ENCODE assay signal across 1 cellular context in genomic region chr1:109307363-109308021, GRCh38.
TF ChIP-seq lines count a peak whose summit lies in the region.

No MANE protein-coding gene starts in this region.

TF ChIP-seq in K562, 482 proteins besides CTCF, POLR2A, EP300 and RAD21 (continues in another document):
- TF ChIP-seq ZNF280B (CRISPR knock-in tag; IDR thresholded peaks at IDR 0.05), result no peak
- no peak for TF ChIP-seq HMG20B (CRISPR knock-in tag; IDR thresholded peaks at IDR 0.05)
- TF ChIP-seq SMARCA5 (IDR thresholded peaks at IDR 0.05), result peak; percentile 64; the same call in 1 of the 2 replicates
- peak; percentile 12; the same call in 1 of the 2 replicates for TF ChIP-seq CC2D1A (IDR thresholded peaks at IDR 0.05)
- TF ChIP-seq RBM34 (IDR thresholded peaks at IDR 0.05; ENCODE audit: borderline replicate concordance, insufficient read depth, low read length), result no peak
- TF ChIP-seq ZBTB40 (IDR thresholded peaks at IDR 0.05), result 0 out of 2 replicates have a peak, but pooled peaks have one; percentile 25
- no peak for TF ChIP-seq ZBTB40 (CRISPR knock-in tag; IDR thresholded peaks at IDR 0.05)
- no peak for TF ChIP-seq EWSR1 (IDR thresholded peaks at IDR 0.05; ENCODE audit: borderline replicate concordance, low read depth, partially characterized antibody)
- no peak for TF ChIP-seq ZNF184 (CRISPR knock-in tag; IDR thresholded peaks at IDR 0.05)
- TF ChIP-seq ELK1 (CRISPR knock-in tag; IDR thresholded peaks at IDR 0.05), result no peak
- no peak for TF ChIP-seq ZNF511 (CRISPR knock-in tag; IDR thresholded peaks at IDR 0.05)
- TF ChIP-seq MAFK (IDR thresholded peaks at IDR 0.05; ENCODE audit: low read length), result peak; percentile 33; the same call in 1 of the 2 replicates
- no peak for TF ChIP-seq SIX5 (IDR thresholded peaks at IDR 0.05; ENCODE audit: borderline replicate concordance in 1 of 2, insufficient read depth in 1 of 2, low read depth in 1 of 2, low read length in 2 of 2)
- TF ChIP-seq ESRRA (IDR thresholded peaks at IDR 0.05; ENCODE audit: borderline replicate concordance, low read depth), result 0 out of 2 replicates have a peak, but pooled peaks have one; percentile 58
- no peak for TF ChIP-seq SAP30 (IDR thresholded peaks at IDR 0.05; ENCODE audit: borderline replicate concordance, insufficient read depth, low read depth, low read length, poor library complexity, severe bottlenecking)
- no peak for TF ChIP-seq TFAM (CRISPR knock-in tag; conservative IDR thresholded peaks at IDR 0.05)
- TF ChIP-seq GABPA (tag; conservative IDR thresholded peaks at IDR 0.05; ENCODE audit: low read depth), result no peak
- no peak for TF ChIP-seq TSC22D4 (tag; IDR thresholded peaks at IDR 0.05)
- TF ChIP-seq SIN3A (IDR thresholded peaks at IDR 0.05; ENCODE audit: borderline replicate concordance in 2 of 2, control insufficient read depth in 1 of 2, low read depth in 2 of 2, low read length in 2 of 2), result no peak
- TF ChIP-seq ATF2 (CRISPR knock-in tag; IDR thresholded peaks at IDR 0.05), result no peak
- TF ChIP-seq BACH1 (tag; IDR thresholded peaks at IDR 0.05), result peak; percentile 42; the same call in 1 of the 2 replicates
- TF ChIP-seq ASH1L (IDR thresholded peaks at IDR 0.05; ENCODE audit: borderline replicate concordance, low read depth, partially characterized antibody), result no peak
- no peak for TF ChIP-seq TAF1 (IDR thresholded peaks at IDR 0.05; ENCODE audit: control insufficient read depth, extremely low read depth, insufficient read depth, low read length, severe bottlenecking)
- TF ChIP-seq DLX4 (CRISPR knock-in tag; IDR thresholded peaks at IDR 0.05), result no peak
- peak; percentile 61 for TF ChIP-seq NFIC (IDR thresholded peaks at IDR 0.05)
- no peak for TF ChIP-seq KAT7 (CRISPR knock-in tag; IDR thresholded peaks at IDR 0.05; ENCODE audit: borderline replicate concordance)
- no peak for TF ChIP-seq RBM15 (IDR thresholded peaks at IDR 0.05; ENCODE audit: insufficient read depth, low read length)
- no peak for TF ChIP-seq GTF2A2 (tag; IDR thresholded peaks at IDR 0.05)
- no peak for TF ChIP-seq ZNF644 (tag; IDR thresholded peaks at IDR 0.05; ENCODE audit: low read depth)
- no peak for TF ChIP-seq ZC3H11A (IDR thresholded peaks at IDR 0.05; ENCODE audit: low read depth, low read length)
- TF ChIP-seq ZNF589 (CRISPR knock-in tag; IDR thresholded peaks at IDR 0.05; ENCODE audit: low read depth), result peak; percentile 30; the same call in 1 of the 2 replicates
- no peak for TF ChIP-seq SFPQ (IDR thresholded peaks at IDR 0.05; ENCODE audit: low read depth, low read length)
- no peak for TF ChIP-seq CHD1 (IDR thresholded peaks at IDR 0.05; ENCODE audit: low read length)
- TF ChIP-seq YBX1 (IDR thresholded peaks at IDR 0.05), result no peak
- no peak for TF ChIP-seq ZFP91 (CRISPR knock-in tag; IDR thresholded peaks at IDR 0.05)
- TF ChIP-seq PURB (CRISPR knock-in tag; IDR thresholded peaks at IDR 0.05; ENCODE audit: low read depth), result no peak
- no peak for TF ChIP-seq HDAC8 (tag; IDR thresholded peaks at IDR 0.05)
- no peak for TF ChIP-seq ZNF253 (CRISPR knock-in tag; conservative IDR thresholded peaks at IDR 0.05)
- no peak for TF ChIP-seq CBX8 (IDR thresholded peaks at IDR 0.05; ENCODE audit: borderline replicate concordance, extremely low read depth, low read depth, low read length, poor library complexity, severe bottlenecking)
- TF ChIP-seq PPARD (CRISPR knock-in tag; IDR thresholded peaks at IDR 0.05), result no peak
- no peak for TF ChIP-seq NCOA4 (IDR thresholded peaks at IDR 0.05; ENCODE audit: partially characterized antibody)
- TF ChIP-seq RBM14 (IDR thresholded peaks at IDR 0.05; ENCODE audit: borderline replicate concordance, insufficient read depth, low read depth, low read length), result no peak
- TF ChIP-seq MYBL2 (IDR thresholded peaks at IDR 0.05; ENCODE audit: low read depth), result no peak
- no peak for TF ChIP-seq MYBL2 (CRISPR knock-in tag; IDR thresholded peaks at IDR 0.05; ENCODE audit: borderline replicate concordance)
- no peak for TF ChIP-seq ZNF134 (CRISPR knock-in tag; conservative IDR thresholded peaks at IDR 0.05)
- TF ChIP-seq TCF3 (CRISPR knock-in tag; IDR thresholded peaks at IDR 0.05), result peak; percentile 86
- TF ChIP-seq KAT2B (IDR thresholded peaks at IDR 0.05; ENCODE audit: low read depth, low read length), result no peak
